In the genomic region with DNA sequence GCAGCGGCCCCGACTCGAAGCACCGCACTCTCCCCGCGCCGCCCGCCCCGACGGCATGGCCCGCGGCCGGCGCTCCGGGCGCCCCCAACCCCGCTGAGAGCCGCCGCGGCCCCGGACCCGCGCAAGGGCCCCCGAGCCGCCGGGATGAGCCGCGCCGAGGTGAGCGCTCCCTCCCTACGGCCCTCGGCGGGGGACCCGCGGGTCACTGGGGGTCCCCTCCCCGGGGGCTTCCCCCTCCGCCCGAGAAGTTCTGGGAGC, we compare ENCODE assay signal across 8 cellular contexts. TPM values are rescaled to one million over a fixed set of nuclear protein-coding genes. Genes with fewer than 3 reads are reported as not detected.
DNase-seq lines count a peak whose midpoint lies in the region; ATAC-seq, FAIRE-seq and TF ChIP-seq lines count a peak whose summit lies in the region.

No MANE protein-coding gene starts in this region.

- peaks cover 4% of the 10 kb centered on the region for H3K27me3 Mint-ChIP-seq in activated B cell treated with CpG ODN at 0.5 μM for 24 hours

- POLR2A ChIA-PET in A549 (lab: Yijun Ruan, JAX) (interaction anchor here (0.8 to 4.8 kb wide), 11 partner anchors 12 to 336 kb away, joined by 3 to 78 read pairs (median 4); a partner anchor contains a TSS), activated B cell treated with CpG ODN at 0.5 μM for 24 hours (lab: Charles Lee) (interaction anchor here (1.0 to 3.5 kb wide), 8 partner anchors 17 to 315 kb away, joined by 3 to 67 read pairs (median 8); a partner anchor contains a TSS)

- DNase-seq in A549 (ENCODE audit: low read depth in 1 of 2, low spot score in 1 of 2) (no peak), activated B cell treated with CpG ODN at 0.5 μM for 24 hours (no peak), substantia nigra (lab: John Stamatoyannopoulos, UW) (peak in 4 of 49 donors; percentile 54 to 66 (median 59)), EL (no peak), T-helper 9 cell (no peak), AML-193 (lab: John Stamatoyannopoulos, UW) (no peak)

- no peak for ATAC-seq in A549
- peak; percentile 5 for ATAC-seq in GM21390 (IDR thresholded peaks at IDR 0.05; ENCODE audit: unreplicated experiment)
- no peak for ATAC-seq in activated B cell treated with CpG ODN at 0.5 μM for 24 hours (ENCODE audit: low read depth)

- H3K36me3 Mint-ChIP-seq in activated B cell treated with CpG ODN at 0.5 μM for 24 hours (ENCODE audit: low read depth): peaks cover 3% of the 10 kb centered on the region

- TF ChIP-seq CTCF in A549 (IDR thresholded peaks at IDR 0.05) (no peak), activated B cell treated with CpG ODN at 0.5 μM for 24 hours (IDR thresholded peaks at IDR 0.05) (no peak)

- intact Hi-C loops in activated B cell treated with CpG ODN at 0.5 μM for 24 hours (cut with micrococcal nuclease): loop anchor here (1.0 to 5.0 kb wide), 9 partner anchors 57 to 1413 kb away; a partner anchor contains a TSS

- CTCF ChIA-PET in A549 (lab: Yijun Ruan, JAX) (interaction anchor here (0.5 to 13.8 kb wide), 33 partner anchors 10 to 426 kb away, joined by 3 to 272 read pairs (median 6); a partner anchor contains a TSS), activated B cell treated with CpG ODN at 0.5 μM for 24 hours (lab: Charles Lee) (interaction anchor here (1.0 to 6.3 kb wide), 13 partner anchors 57 to 595 kb away, joined by 3 to 48 read pairs (median 5); a partner anchor contains a TSS)

- H3K9me3 ChIP-seq in A549 (no peaks in the 10 kb centered on the region), iPS-15b (ENCODE audit: control insufficient read depth, insufficient read depth, low read length) (no peaks in the 10 kb centered on the region)

- WGBS in A549 (ENCODE audit: missing lambda C conversion rate): no CpG with 5 or more reads among the region's 38 CpGs

- no peaks in the 10 kb centered on the region for H3K9me3 Mint-ChIP-seq in activated B cell treated with CpG ODN at 0.5 μM for 24 hours

- H3K4me1 ChIP-seq in A549: peaks cover 34% of the 10 kb centered on the region
- H3K4me1 ChIP-seq in iPS-15b (ENCODE audit: control insufficient read depth, insufficient read depth, low read length): no peaks in the 10 kb centered on the region

- H3K27ac Mint-ChIP-seq in activated B cell treated with CpG ODN at 0.5 μM for 24 hours: peak overlapping the region; percentile 83

- peak overlapping the region; percentile 88 to 98 for H3K27ac ChIP-seq in A549
- H3K27ac ChIP-seq in substantia nigra (ENCODE audit: low read depth, low read length, poor library complexity, severe bottlenecking): peak overlapping the region; percentile 83

- no peaks in the 10 kb centered on the region for H3K36me3 ChIP-seq in iPS-15b (ENCODE audit: control insufficient read depth, insufficient read depth, low read length)

- peak overlapping the region; percentile 87 for H3K4me3 Mint-ChIP-seq in activated B cell treated with CpG ODN at 0.5 μM for 24 hours

- no peak for TF ChIP-seq EP300 in A549 (IDR thresholded peaks at IDR 0.05)

- H3K4me1 Mint-ChIP-seq in activated B cell treated with CpG ODN at 0.5 μM for 24 hours: peaks cover 28% of the 10 kb centered on the region

- no peak for FAIRE-seq in A549 (lab: Jason Lieb, UNC)

- peaks cover 15% of the 10 kb centered on the region for H3K27me3 ChIP-seq in iPS-15b (ENCODE audit: control insufficient read depth, insufficient read depth, low read length)

- no peak; the same call in 1 of the 2 replicates for TF ChIP-seq POLR2A in A549 (IDR thresholded peaks at IDR 0.05; ENCODE audit: low read length)

- H3K9ac ChIP-seq in iPS-15b (ENCODE audit: low read depth, low read length): peak overlapping the region; percentile 12

- no peak for TF ChIP-seq RAD21 in A549 (conservative IDR thresholded peaks at IDR 0.05 in 1 of 2, IDR thresholded peaks at IDR 0.05 in 1 of 2)

- H3K4me2 ChIP-seq in A549: peak overlapping the region; percentile 88

- H3K4me3 ChIP-seq in A549: peak overlapping the region; percentile 75
- peak overlapping the region; percentile 66 for H3K4me3 ChIP-seq in iPS-15b (ENCODE audit: low read depth, low read length)

TF ChIP-seq in A549, 52 proteins besides CTCF, POLR2A, EP300 and RAD21:
- TF ChIP-seq ESRRA (IDR thresholded peaks at IDR 0.05; ENCODE audit: borderline replicate concordance, low read length): no peak
- no peak for TF ChIP-seq SMC3 (IDR thresholded peaks at IDR 0.05)
- TF ChIP-seq JUN (IDR thresholded peaks at IDR 0.05): peak in 1 of 2 experiments; percentile 75; a peak in 2 of 5 replicates
- TF ChIP-seq JUNB (IDR thresholded peaks at IDR 0.05): peak; percentile 10; the same call in 1 of the 2 replicates
- TF ChIP-seq FOXS1 (CRISPR knock-in tag; IDR thresholded peaks at IDR 0.05): no peak

RNA-seq across cellular contexts. Expression of a gene that starts 0.8 kb away (rescaled TPM):
- polyA plus RNA-seq in A549 (2011; rRNA removed): 3.9 and 5.3 TPM in 2 replicates
- 2.4 and 3.2 TPM in 2 replicates for polyA plus RNA-seq in A549 (2012; cell fraction: cytosol; rRNA removed)
- polyA plus RNA-seq in A549 (2012; cell fraction: nucleus; rRNA removed): 7.7 and 10.7 TPM in 2 replicates
- 5.4 to 8.0 TPM (median 6.1 TPM) in 3 replicates for polyA plus RNA-seq in A549 (2017; fragmentation: RNase III; extraction: RNeasy Plus Mini Kit Qiagen cat#74134 plus additional on column Dnase treatment)
- 16.6 and 23.5 TPM in 2 replicates for polyA minus RNA-seq in A549 (2011; rRNA and poly(A)+ RNA removed)
- total RNA-seq in activated B cell treated with CpG ODN at 0.5 μM for 24 hours: 6.4 and 8.7 TPM in 2 replicates

RNA-seq across cellular contexts. Expression of a gene that starts 56.4 kb away (rescaled TPM):
- polyA plus RNA-seq in A549 (2011; rRNA removed): 35.4 and 35.9 TPM in 2 replicates
- polyA plus RNA-seq in A549 (2012; cell fraction: cytosol; rRNA removed): 4.7 and 5.9 TPM in 2 replicates
- 2.6 and 4.0 TPM in 2 replicates for polyA plus RNA-seq in A549 (2012; cell fraction: nucleus; rRNA removed)
- polyA plus RNA-seq in A549 (2017; fragmentation: RNase III; extraction: RNeasy Plus Mini Kit Qiagen cat#74134 plus additional on column Dnase treatment): 15.4 to 18.2 TPM (median 15.8 TPM) in 3 replicates
- 9.6 and 10.1 TPM in 2 replicates for polyA minus RNA-seq in A549 (2011; rRNA and poly(A)+ RNA removed)
- total RNA-seq in activated B cell treated with CpG ODN at 0.5 μM for 24 hours: 11.9 and 14.1 TPM in 2 replicates
